8 cellular contexts compared by ENCODE assay signal in genomic region chr5:95554647-95555548, GRCh38. TPM values are rescaled to one million over a fixed set of nuclear protein-coding genes. Genes with fewer than 3 reads are reported as not detected.
DNase-seq lines count a peak whose midpoint lies in the region; ATAC-seq, FAIRE-seq and TF ChIP-seq lines count a peak whose summit lies in the region.

A gene with protein sequence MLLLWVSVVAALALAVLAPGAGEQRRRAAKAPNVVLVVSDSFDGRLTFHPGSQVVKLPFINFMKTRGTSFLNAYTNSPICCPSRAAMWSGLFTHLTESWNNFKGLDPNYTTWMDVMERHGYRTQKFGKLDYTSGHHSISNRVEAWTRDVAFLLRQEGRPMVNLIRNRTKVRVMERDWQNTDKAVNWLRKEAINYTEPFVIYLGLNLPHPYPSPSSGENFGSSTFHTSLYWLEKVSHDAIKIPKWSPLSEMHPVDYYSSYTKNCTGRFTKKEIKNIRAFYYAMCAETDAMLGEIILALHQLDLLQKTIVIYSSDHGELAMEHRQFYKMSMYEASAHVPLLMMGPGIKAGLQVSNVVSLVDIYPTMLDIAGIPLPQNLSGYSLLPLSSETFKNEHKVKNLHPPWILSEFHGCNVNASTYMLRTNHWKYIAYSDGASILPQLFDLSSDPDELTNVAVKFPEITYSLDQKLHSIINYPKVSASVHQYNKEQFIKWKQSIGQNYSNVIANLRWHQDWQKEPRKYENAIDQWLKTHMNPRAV (plus strand): TSS chr5:95555101. CDS start chr5:95555279, 178 bp downstream.
Gene SKIC3 (minus strand): TSS chr5:95554977. CDS start chr5:95547150, 7,827 bp downstream.

- peak; percentile 99 for FAIRE-seq in GM19239 (lab: Jason Lieb, UNC)

- POLR2A ChIA-PET in BJ (lab: Charles Lee), result interaction anchor here (0.5 to 0.7 kb wide), 4 partner anchors 92 to 302 kb away, joined by 3 to 5 read pairs (median 4); partner anchors contain the start of gene RHOBTB3

- TF ChIP-seq CTCF in BJ (IDR thresholded peaks at IDR 0.05; ENCODE audit: insufficient read depth, low read depth, low read length) (peak; percentile 71), coronary artery (IDR thresholded peaks at IDR 0.05) (no peak)

- peak within 1 kb of the TSS; percentile 81 to 94 for H3K27ac ChIP-seq in coronary artery

- ATAC-seq in HG03457 (IDR thresholded peaks at IDR 0.05; ENCODE audit: unreplicated experiment) (peak; percentile 83), left colon (peak; percentile 93)

- intact Hi-C loops in left colon (cut with DNase I, micrococcal nuclease), result no loop called here

- CTCF ChIA-PET in BJ (lab: Yijun Ruan, JAX), result interaction anchor here (0.8 to 2.1 kb wide), 6 partner anchors 10 to 389 kb away, joined by 3 to 5 read pairs (median 4); no protein-coding TSS in a partner anchor

- H3K4me3 ChIP-seq in BJ (ENCODE audit: low read depth, low read length), result peak within 1 kb of the TSS; percentile 73
- peak within 1 kb of the TSS; percentile 91 for H3K4me3 ChIP-seq in coronary artery

- H3K36me3 ChIP-seq in BJ (ENCODE audit: control insufficient read depth, insufficient read depth, low read length), result no peaks in the 10 kb centered on the region

- no peaks in the 10 kb centered on the region for H3K27me3 ChIP-seq in BJ (ENCODE audit: control insufficient read depth, insufficient read depth, low read length)

- DNase-seq in BJ (ENCODE audit: low read depth) (peak; percentile 98), GM19239 (ENCODE audit: insufficient read length, low spot score) (peak; percentile 68), NCI-H524 (lab: John Stamatoyannopoulos, UW) (peak; percentile 98 to 99), coronary artery (ENCODE audit: low spot score) (peak; percentile 94), left colon (peak; percentile 94 to 95)
- DNase-seq in activated CD4-positive, alpha-beta T cell treated with anti-CD3 and anti-CD28 coated beads for 48 hours, result peak; percentile 91
- peak; percentile 91 for DNase-seq in stimulated activated CD4-positive, alpha-beta T cell treated with anti-CD3 and anti-CD28 coated beads, Interleukin-1b, Interleukin-23, amount 100 ng/mL, for 48 hours

RNA-seq across cellular contexts. Expression of the first gene that starts in this region (rescaled TPM):
- 8.0 and 14.2 TPM in 2 replicates for polyA plus RNA-seq in BJ (2011; rRNA removed)
- polyA minus RNA-seq in BJ (2011; rRNA and poly(A)+ RNA removed), result 3.0 and 3.3 TPM in 2 replicates
- 1 to 10 TPM; 2.0 to 2.2 TPM for total RNA-seq in left colon

RNA-seq across cellular contexts. Expression of gene SKIC3, which starts in this region (rescaled TPM):
- 31.6 and 66.3 TPM in 2 replicates for polyA plus RNA-seq in BJ (2011; rRNA removed)
- 39.0 and 39.7 TPM in 2 replicates for polyA minus RNA-seq in BJ (2011; rRNA and poly(A)+ RNA removed)
- total RNA-seq in left colon, result 10 to 100 TPM; 50.3 to 57.2 TPM

Comparison
In these comparisons a context has a peak if more than half of its experiments do, and no peak if none do; other contexts are left out.
1. Peak in every context shown above with its lines: DNase-seq, ATAC-seq, H3K4me3 ChIP-seq and H3K27ac ChIP-seq.